ENCODE assay signal across 29 cellular contexts in genomic region chr11:27619936-27620335, GRCh38.
DNase-seq lines count a peak whose midpoint lies in the region; ATAC-seq and TF ChIP-seq lines count a peak whose summit lies in the region.
"Had no signal": no experiment of that assay in that cellular context is flagged by ENCODE, and none has a peak within 500 bp of the region (broad histone marks: within the 10 kb centered on the region; RNA-seq: fewer than 3 reads in every experiment).

No MANE protein-coding gene starts in this region.

- BruUV-seq in IMR-90 (replicated peaks; lab: Mats Ljungman, UMichigan): no TSS peak

- no peak overlapping the region for H2BK20ac ChIP-seq in IMR-90 (ENCODE audit: low read depth, low read length)

- H3K4me3 Mint-ChIP-seq in WTC11 (no peak overlapping the region; the same call in 1 of the 2 replicates), neural crest cell (no peak overlapping the region)
- H3K4me3 Mint-ChIP-seq: B cell; CD8-positive, alpha-beta T cell; GM23338; H9; HFFc6; IgD-negative memory B cell had no signal

- H2AK5ac ChIP-seq in IMR-90 (ENCODE audit: low read depth, low read length): no peak overlapping the region

- no peaks in the 10 kb centered on the region for H3K36me3 ChIP-seq in IMR-90 (ENCODE audit: control insufficient read depth, insufficient read depth, low read length)

- H3K27me3 ChIP-seq in IMR-90 (ENCODE audit: control insufficient read depth, insufficient read depth, low read length): no peaks in the 10 kb centered on the region

- H3K27me3 Mint-ChIP-seq in WTC11 (ENCODE audit: low read depth): peaks cover under 1% of the 10 kb centered on the region; the same call in 1 of the 2 replicates
- H3K27me3 Mint-ChIP-seq in neural crest cell (ENCODE audit: low read depth): no peaks in the 10 kb centered on the region

- no peak overlapping the region for H4K91ac ChIP-seq in IMR-90 (ENCODE audit: insufficient read depth, low read depth, low read length)

- H3K4me1 Mint-ChIP-seq in WTC11 (peaks cover 71% of the 10 kb centered on the region), neural crest cell (no peaks in the 10 kb centered on the region)

- no peak for TF ChIP-seq RAD21 in IMR-90 (IDR thresholded peaks at IDR 0.05; ENCODE audit: low read length)

- in situ Hi-C loops in IMR-90 (cut with MboI; ENCODE audit: low sequenced_read_pairs): no loop called here

- intact Hi-C loops in IMR-90 (cut with micrococcal nuclease): no loop called here

- peaks cover 88% of the 10 kb centered on the region for H3K36me3 Mint-ChIP-seq in WTC11
- H3K36me3 Mint-ChIP-seq in neural crest cell (ENCODE audit: low read depth): peaks cover 2% of the 10 kb centered on the region

- no peak overlapping the region for H4K5ac ChIP-seq in IMR-90 (ENCODE audit: low read depth, low read length)

- no peak overlapping the region for H4K8ac ChIP-seq in IMR-90 (ENCODE audit: low read depth in 2 of 2, low read length in 2 of 2)

- H3K4me1 ChIP-seq in IMR-90 (ENCODE audit: control insufficient read depth, insufficient read depth, low read length): peaks cover 2% of the 10 kb centered on the region; the same call in 1 of the 2 replicates
- H3K4me1 ChIP-seq: Caco-2 had no signal

- no peak overlapping the region for H3K14ac ChIP-seq in IMR-90 (replicated peaks; ENCODE audit: low read depth, low read length)

- dilution Hi-C loops in IMR-90 (cut with HindIII; ENCODE audit: low sequenced_read_pairs, unreplicated experiment): no loop called here

- H3K4ac ChIP-seq in IMR-90 (ENCODE audit: low read depth, low read length): no peak overlapping the region

- H3K27ac Mint-ChIP-seq in WTC11 (peak overlapping the region; percentile 11; the same call in 1 of the 2 replicates), neural crest cell (ENCODE audit: unreplicated experiment) (peak overlapping the region; percentile 21)
- H3K27ac Mint-ChIP-seq: B cell; CD8-positive, alpha-beta T cell; GM23338; HFFc6; IgD-negative memory B cell had no signal

- no peaks in the 10 kb centered on the region for H3K9me1 ChIP-seq in IMR-90 (ENCODE audit: insufficient read depth, low read length)

- H3K9me3 ChIP-seq in IMR-90 (ENCODE audit: control insufficient read depth, insufficient read depth, low read length): no peaks in the 10 kb centered on the region
- H3K9me3 ChIP-seq: Caco-2 had no signal

- no peak overlapping the region for H2AK9ac ChIP-seq in IMR-90 (replicated peaks; ENCODE audit: low read depth, low read length, poor library complexity)

- TF ChIP-seq CTCF in IMR-90 (conservative IDR thresholded peaks at IDR 0.05; ENCODE audit: low read depth, low read length) (no peak), WTC11 (IDR thresholded peaks at IDR 0.05) (no peak), neural crest cell (conservative IDR thresholded peaks at IDR 0.05) (no peak)

- H3K27ac ChIP-seq in IMR-90 (ENCODE audit: insufficient read depth, low read length): no peak overlapping the region
- H3K27ac ChIP-seq: C4-2B, KMS-11, PC-9 had no signal

- TF ChIP-seq POLR2A in IMR-90 (IDR thresholded peaks at IDR 0.05; ENCODE audit: low read depth, low read length): no peak

- no peaks in the 10 kb centered on the region for H3K79me1 ChIP-seq in IMR-90 (ENCODE audit: low read depth in 1 of 2, low read length in 2 of 2)

- no peak overlapping the region for H3K4me2 ChIP-seq in IMR-90 (ENCODE audit: low read depth, low read length)
- H3K4me2 ChIP-seq: GM23338, KMS-11, PC-9 had no signal

- H3K56ac ChIP-seq in IMR-90 (ENCODE audit: extremely low read depth, insufficient read depth, low read length): no peak overlapping the region

- CTCF ChIA-PET in IMR-90 (lab: Yijun Ruan, JAX) (no interaction called here), WTC11 (lab: Charles Lee) (no interaction called here)

- no peak overlapping the region for H3K9ac ChIP-seq in IMR-90 (ENCODE audit: low read depth, low read length)
- H3K9ac ChIP-seq: KMS-11 had no signal

- H2AFZ ChIP-seq in IMR-90 (replicated peaks; ENCODE audit: low read length, poor library complexity): no peak overlapping the region
- H2AFZ ChIP-seq: GM23338, PC-9 had no signal

- DNase-seq in EH (ENCODE audit: low read depth) (peak; percentile 42), IMR-90 (no peak), WTC11 (ENCODE audit: low spot score) (no peak), neural crest cell (ENCODE audit: low read depth, low spot score) (no peak), HCEC 1CT (no peak)
- no peak for DNase-seq in activated naive CD4-positive, alpha-beta T cell treated with Interleukin-2 at 50 U/mL for 16 hours
- DNase-seq: Caco-2; CD8-positive, alpha-beta T cell; DMS 273 treated with DMSO at 0.1 percent for 48 hours; DND-41; H9; HFFc6; NCI-H1092; NCI-H1436; NCI-H187; NCI-H2081 treated with DMSO at 0.1 percent for 48 hours; NCI-H2171; NCI-H226; NCI-H510A treated with DMSO at 0.1 percent for 48 hours; NK-92 treated with Interleukin-12 subunit alpha and Interleukin-12 subunit beta, amount 100 ng/mL, for 24 hours; PC-9; Right ventricle myocardium superior; RPMI8226 had no signal

- no peak overlapping the region for H3K18ac ChIP-seq in IMR-90 (ENCODE audit: low read depth, low read length)

- POLR2A ChIA-PET in IMR-90 (lab: Charles Lee; ENCODE audit: unreplicated experiment): no interaction called here
- POLR2A ChIA-PET in WTC11 (lab: Charles Lee): no interaction called here

- H4K20me1 ChIP-seq in IMR-90 (ENCODE audit: insufficient read depth, low read length): no peaks in the 10 kb centered on the region

- no peak overlapping the region for H2BK15ac ChIP-seq in IMR-90 (ENCODE audit: low read depth, low read length)

- no peak overlapping the region for H3K4me3 ChIP-seq in IMR-90 (ENCODE audit: insufficient read depth, low read depth, low read length)
- H3K4me3 ChIP-seq: GM23338, PC-9 had no signal

- no peak overlapping the region for H2BK120ac ChIP-seq in IMR-90 (ENCODE audit: low read depth, low read length)

- H3K9me3 Mint-ChIP-seq in WTC11 (no peaks in the 10 kb centered on the region), neural crest cell (no peaks in the 10 kb centered on the region)
- H3K9me3 Mint-ChIP-seq: CD8-positive, alpha-beta T cell; GM23338; H9; HFFc6 had no signal

- ATAC-seq in IMR-90 (ENCODE audit: low read depth) (peak; percentile 46; the same call in 1 of the 2 replicates), WTC11 (no peak), GM18907 (IDR thresholded peaks at IDR 0.05; ENCODE audit: unreplicated experiment) (no peak)
- ATAC-seq: CD8-positive, alpha-beta T cell; GM23338 had no signal

- WGBS in IMR-90 (ENCODE audit: extremely low coverage in 2 of 2, insufficient read length in 1 of 2), 2 experiments: no CpG with 5 or more reads among the region's 1 CpG

- H3K23ac ChIP-seq in IMR-90 (ENCODE audit: low read depth, low read length): no peak overlapping the region

- no peak overlapping the region for H2BK5ac ChIP-seq in IMR-90 (ENCODE audit: low read depth, low read length, poor library complexity, severe bottlenecking)

TF ChIP-seq in IMR-90, 13 proteins besides CTCF, POLR2A, EP300 and RAD21:
- no peak for TF ChIP-seq MAZ (IDR thresholded peaks at IDR 0.05; ENCODE audit: borderline replicate concordance, low read depth, low read length)

TF ChIP-seq in WTC11, 78 proteins besides CTCF, POLR2A, EP300 and RAD21:
- TF ChIP-seq, protein P1, sequence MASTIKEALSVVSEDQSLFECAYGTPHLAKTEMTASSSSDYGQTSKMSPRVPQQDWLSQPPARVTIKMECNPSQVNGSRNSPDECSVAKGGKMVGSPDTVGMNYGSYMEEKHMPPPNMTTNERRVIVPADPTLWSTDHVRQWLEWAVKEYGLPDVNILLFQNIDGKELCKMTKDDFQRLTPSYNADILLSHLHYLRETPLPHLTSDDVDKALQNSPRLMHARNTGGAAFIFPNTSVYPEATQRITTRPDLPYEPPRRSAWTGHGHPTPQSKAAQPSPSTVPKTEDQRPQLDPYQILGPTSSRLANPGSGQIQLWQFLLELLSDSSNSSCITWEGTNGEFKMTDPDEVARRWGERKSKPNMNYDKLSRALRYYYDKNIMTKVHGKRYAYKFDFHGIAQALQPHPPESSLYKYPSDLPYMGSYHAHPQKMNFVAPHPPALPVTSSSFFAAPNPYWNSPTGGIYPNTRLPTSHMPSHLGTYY (CRISPR knock-in tag; IDR thresholded peaks at IDR 0.05): no peak
- TF ChIP-seq IRF2 (CRISPR knock-in tag; IDR thresholded peaks at IDR 0.05; ENCODE audit: borderline replicate concordance, low read depth): no peak
- no peak for TF ChIP-seq NR3C1 (CRISPR knock-in tag; conservative IDR thresholded peaks at IDR 0.05; ENCODE audit: low read depth)
